ENCODE assay signal across 16 cellular contexts in the genomic region with DNA sequence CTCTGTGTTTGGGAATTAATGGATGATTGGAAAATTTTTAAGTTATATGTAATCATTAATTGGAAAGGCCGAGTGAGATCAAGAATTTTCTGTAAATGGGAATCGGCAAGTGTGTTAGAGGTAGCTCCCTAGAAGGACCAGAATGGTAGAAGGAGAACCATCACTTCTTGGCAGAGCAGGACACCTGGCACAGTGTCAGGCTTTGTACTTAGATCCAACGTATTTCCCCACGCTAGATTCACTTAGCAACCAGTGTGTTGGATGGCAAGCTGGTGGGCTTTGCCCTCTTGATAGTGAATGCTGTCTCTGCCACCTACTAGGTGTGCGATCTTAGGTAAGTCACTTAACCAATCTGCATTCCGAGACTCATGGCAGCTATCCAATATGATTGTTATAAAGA.
DNase-seq lines count a peak whose midpoint lies in the region; ATAC-seq, FAIRE-seq and TF ChIP-seq lines count a peak whose summit lies in the region.
"Had no signal": no experiment of that assay in that cellular context is flagged by ENCODE, and none has a peak within 500 bp of the region (broad histone marks: within the 10 kb centered on the region; RNA-seq: fewer than 3 reads in every experiment).

No MANE protein-coding gene starts in this region.

- H3K9me3 ChIP-seq in mesenchymal stem cell (ENCODE audit: control insufficient read depth, low read length) = no peaks in the 10 kb centered on the region
- no peaks in the 10 kb centered on the region for H3K9me3 ChIP-seq in body of pancreas
- H3K9me3 ChIP-seq: BLaER1 treated with 17β-estradiol and CSF1 and Interleukin-3, amounts not matched to agents 10 nM and 100 nM had no signal

- CTCF ChIA-PET in activated CD8-positive, alpha-beta T cell treated with anti-CD3 and anti-CD28 coated beads, Interleukin-2, amount 10 ng/mL, durations not matched to agents 7 days and 5 days (lab: Charles Lee) = no interaction called here
- CTCF ChIA-PET in activated CD8-positive, alpha-beta T cell treated with anti-CD3 and anti-CD28 coated beads for 36 hours (lab: Charles Lee) = no interaction called here

- H2BK15ac ChIP-seq in mesenchymal stem cell (ENCODE audit: low read depth, poor library complexity, severe bottlenecking) = no peak overlapping the region

- POLR2A ChIA-PET in activated CD8-positive, alpha-beta T cell treated with anti-CD3 and anti-CD28 coated beads, Interleukin-2, amount 10 ng/mL, durations not matched to agents 7 days and 5 days (lab: Charles Lee) = no interaction called here
- POLR2A ChIA-PET in activated CD8-positive, alpha-beta T cell treated with anti-CD3 and anti-CD28 coated beads for 36 hours (lab: Charles Lee) = no interaction called here

- no peaks in the 10 kb centered on the region for H3K27me3 Mint-ChIP-seq in activated CD8-positive, alpha-beta T cell treated with anti-CD3 and anti-CD28 coated beads, Interleukin-2, amount 10 ng/mL, durations not matched to agents 7 days and 5 days (ENCODE audit: low read depth)
- no peaks in the 10 kb centered on the region for H3K27me3 Mint-ChIP-seq in activated CD8-positive, alpha-beta T cell treated with anti-CD3 and anti-CD28 coated beads for 36 hours
- H3K27me3 Mint-ChIP-seq: B cell had no signal

- H3K9me3 Mint-ChIP-seq in activated CD8-positive, alpha-beta T cell treated with anti-CD3 and anti-CD28 coated beads, Interleukin-2, amount 10 ng/mL, durations not matched to agents 7 days and 5 days (ENCODE audit: insufficient read depth) = no peaks in the 10 kb centered on the region
- no peaks in the 10 kb centered on the region for H3K9me3 Mint-ChIP-seq in activated CD8-positive, alpha-beta T cell treated with anti-CD3 and anti-CD28 coated beads for 36 hours
- H3K9me3 Mint-ChIP-seq: CD8-positive, alpha-beta T cell; H9 had no signal

- intact Hi-C loops in activated CD8-positive, alpha-beta T cell treated with anti-CD3 and anti-CD28 coated beads for 36 hours (cut with micrococcal nuclease) = loop anchor here (5.0 kb wide), 1 partner anchor 37 kb away; no protein-coding TSS in a partner anchor
- intact Hi-C loops in body of pancreas (cut with DNase I) = no loop called here

- H3K4me1 ChIP-seq in mesenchymal stem cell (ENCODE audit: control insufficient read depth, insufficient read depth, low read depth, low read length) = peaks cover 5% of the 10 kb centered on the region
- H3K4me1 ChIP-seq in body of pancreas = peaks cover 4% of the 10 kb centered on the region

- H2BK5ac ChIP-seq in mesenchymal stem cell (ENCODE audit: low read depth, low read length, poor library complexity, severe bottlenecking) = no peak overlapping the region

- H3K4me3 ChIP-seq in mesenchymal stem cell (ENCODE audit: insufficient read depth in 1 of 2, low read depth in 1 of 2, low read length in 2 of 2) (no peak overlapping the region), body of pancreas (no peak overlapping the region)
- H3K4me3 ChIP-seq: BLaER1 treated with 17β-estradiol and CSF1 and Interleukin-3, amounts not matched to agents 10 nM and 100 nM had no signal

- H3K23ac ChIP-seq in mesenchymal stem cell (ENCODE audit: low read length in 2 of 2) = no peak overlapping the region

- no peak overlapping the region for H3K9ac ChIP-seq in mesenchymal stem cell (ENCODE audit: low read length)
- H3K9ac ChIP-seq: BLaER1 treated with 17β-estradiol and CSF1 and Interleukin-3, amounts not matched to agents 10 nM and 100 nM had no signal

- FAIRE-seq in GM12892 (lab: Jason Lieb, UNC) = peak; percentile 9
- FAIRE-seq: H1 had no signal

- H3K36me3 ChIP-seq in mesenchymal stem cell (ENCODE audit: control insufficient read depth in 1 of 2, insufficient read depth in 2 of 2, low read depth in 1 of 2, low read length in 2 of 2) = no peaks in the 10 kb centered on the region
- no peaks in the 10 kb centered on the region for H3K36me3 ChIP-seq in body of pancreas (replicated peaks in 1 of 2; ENCODE audit: insufficient read depth in 1 of 2, low read depth in 2 of 2)
- H3K36me3 ChIP-seq: BLaER1 treated with 17β-estradiol and CSF1 and Interleukin-3, amounts not matched to agents 10 nM and 100 nM had no signal

- no peak overlapping the region for H2AFZ ChIP-seq in mesenchymal stem cell (ENCODE audit: low read depth, low read length)

- WGBS in mesenchymal stem cell = 96% methylated on average over 4 of the region's 6 CpGs
- 84 to 86% methylated on average over 6 of the region's 6 CpGs for WGBS in body of pancreas, 2 donors

- TF ChIP-seq POLR2A in GM12892 (IDR thresholded peaks at IDR 0.05; ENCODE audit: low read depth, low read length) = no peak
- no peak for TF ChIP-seq POLR2A in body of pancreas (IDR thresholded peaks at IDR 0.05)

- H3K4me2 ChIP-seq in mesenchymal stem cell (ENCODE audit: low read length, poor library complexity, severe bottlenecking) = no peak overlapping the region
- H3K4me2 ChIP-seq: BLaER1 treated with 17β-estradiol and CSF1 and Interleukin-3, amounts not matched to agents 10 nM and 100 nM had no signal

- no peak overlapping the region for H3K4me3 Mint-ChIP-seq in activated CD8-positive, alpha-beta T cell treated with anti-CD3 and anti-CD28 coated beads, Interleukin-2, amount 10 ng/mL, durations not matched to agents 7 days and 5 days
- H3K4me3 Mint-ChIP-seq in activated CD8-positive, alpha-beta T cell treated with anti-CD3 and anti-CD28 coated beads for 36 hours = no peak overlapping the region
- H3K4me3 Mint-ChIP-seq: B cell; CD8-positive, alpha-beta T cell; H9 had no signal

- TF ChIP-seq CTCF in activated CD8-positive, alpha-beta T cell treated with anti-CD3 and anti-CD28 coated beads for 36 hours (IDR thresholded peaks at IDR 0.05) = no peak
- TF ChIP-seq CTCF in body of pancreas (IDR thresholded peaks at IDR 0.05) = no peak

- H3K27ac Mint-ChIP-seq in activated CD8-positive, alpha-beta T cell treated with anti-CD3 and anti-CD28 coated beads, Interleukin-2, amount 10 ng/mL, durations not matched to agents 7 days and 5 days = no peak overlapping the region
- H3K27ac Mint-ChIP-seq in activated CD8-positive, alpha-beta T cell treated with anti-CD3 and anti-CD28 coated beads for 36 hours = no peak overlapping the region
- H3K27ac Mint-ChIP-seq: B cell; CD8-positive, alpha-beta T cell; H9 had no signal

- no peaks in the 10 kb centered on the region for H3K27me3 ChIP-seq in mesenchymal stem cell (ENCODE audit: control insufficient read depth in 1 of 2, insufficient read depth in 1 of 2, low read length in 2 of 2)
- H3K27me3 ChIP-seq in body of pancreas = no peaks in the 10 kb centered on the region
- H3K27me3 ChIP-seq: BLaER1 treated with 17β-estradiol and CSF1 and Interleukin-3, amounts not matched to agents 10 nM and 100 nM had no signal

- H3K4me1 Mint-ChIP-seq in activated CD8-positive, alpha-beta T cell treated with anti-CD3 and anti-CD28 coated beads, Interleukin-2, amount 10 ng/mL, durations not matched to agents 7 days and 5 days (ENCODE audit: low read depth) = peaks cover 32% of the 10 kb centered on the region
- H3K4me1 Mint-ChIP-seq in activated CD8-positive, alpha-beta T cell treated with anti-CD3 and anti-CD28 coated beads for 36 hours (ENCODE audit: low read depth) = peaks cover 29% of the 10 kb centered on the region

- H4K8ac ChIP-seq in mesenchymal stem cell (ENCODE audit: low read length) = no peak overlapping the region

- H3K14ac ChIP-seq in mesenchymal stem cell (ENCODE audit: low read length in 2 of 2) = no peak overlapping the region

- peak overlapping the region; percentile 55 to 72 for H2BK12ac ChIP-seq in mesenchymal stem cell (ENCODE audit: low read length in 2 of 2)

- H3K27ac ChIP-seq in mesenchymal stem cell (ENCODE audit: low read length, poor library complexity, severe bottlenecking) (no peak overlapping the region), body of pancreas (no peak overlapping the region)
- H3K27ac ChIP-seq: BLaER1 treated with 17β-estradiol and CSF1 and Interleukin-3, amounts not matched to agents 10 nM and 100 nM had no signal

- H3K4ac ChIP-seq in mesenchymal stem cell (ENCODE audit: low read depth in 1 of 2, low read length in 2 of 2) = peak overlapping the region in 1 of 2 experiments; percentile 13

- H2AK5ac ChIP-seq in mesenchymal stem cell (ENCODE audit: low read length, severe bottlenecking) = no peak overlapping the region

- H4K91ac ChIP-seq in mesenchymal stem cell (ENCODE audit: low read length) = no peak overlapping the region

- no peak overlapping the region for H2BK120ac ChIP-seq in mesenchymal stem cell (ENCODE audit: low read depth, low read length)

- peak; percentile 16 for DNase-seq in activated CD8-positive, alpha-beta T cell treated with anti-CD3 and anti-CD28 coated beads, Interleukin-2, amount 10 ng/mL, durations not matched to agents 7 days and 5 days
- no peak for DNase-seq in activated CD8-positive, alpha-beta T cell treated with anti-CD3 and anti-CD28 coated beads for 36 hours
- DNase-seq in GM12892 (ENCODE audit: insufficient read length) (no peak), mesenchymal stem cell (no peak), body of pancreas (no peak)
- DNase-seq in central memory CD4-positive, alpha-beta T cell = no peak
- DNase-seq: Calu3; CD8-positive, alpha-beta T cell; DMS153; DMS79; GF-D8; H9 had no signal

- no peaks in the 10 kb centered on the region for H3K79me1 ChIP-seq in mesenchymal stem cell (replicated peaks; ENCODE audit: low read length, poor library complexity, severe bottlenecking)

- no peak overlapping the region for H3K18ac ChIP-seq in mesenchymal stem cell (ENCODE audit: low read depth in 1 of 2, low read length in 2 of 2)

- no peaks in the 10 kb centered on the region for H3K36me3 Mint-ChIP-seq in activated CD8-positive, alpha-beta T cell treated with anti-CD3 and anti-CD28 coated beads, Interleukin-2, amount 10 ng/mL, durations not matched to agents 7 days and 5 days (ENCODE audit: low read depth)
- no peaks in the 10 kb centered on the region for H3K36me3 Mint-ChIP-seq in activated CD8-positive, alpha-beta T cell treated with anti-CD3 and anti-CD28 coated beads for 36 hours (ENCODE audit: low read depth)
- H3K36me3 Mint-ChIP-seq: CD8-positive, alpha-beta T cell had no signal

- no peak for ATAC-seq in activated CD8-positive, alpha-beta T cell treated with anti-CD3 and anti-CD28 coated beads, Interleukin-2, amount 10 ng/mL, durations not matched to agents 7 days and 5 days
- no peak for ATAC-seq in activated CD8-positive, alpha-beta T cell treated with anti-CD3 and anti-CD28 coated beads for 36 hours
- ATAC-seq in GM19351 (IDR thresholded peaks at IDR 0.05; ENCODE audit: unreplicated experiment) (no peak), body of pancreas (no peak)
- ATAC-seq: CD8-positive, alpha-beta T cell had no signal
